In the genomic region with DNA sequence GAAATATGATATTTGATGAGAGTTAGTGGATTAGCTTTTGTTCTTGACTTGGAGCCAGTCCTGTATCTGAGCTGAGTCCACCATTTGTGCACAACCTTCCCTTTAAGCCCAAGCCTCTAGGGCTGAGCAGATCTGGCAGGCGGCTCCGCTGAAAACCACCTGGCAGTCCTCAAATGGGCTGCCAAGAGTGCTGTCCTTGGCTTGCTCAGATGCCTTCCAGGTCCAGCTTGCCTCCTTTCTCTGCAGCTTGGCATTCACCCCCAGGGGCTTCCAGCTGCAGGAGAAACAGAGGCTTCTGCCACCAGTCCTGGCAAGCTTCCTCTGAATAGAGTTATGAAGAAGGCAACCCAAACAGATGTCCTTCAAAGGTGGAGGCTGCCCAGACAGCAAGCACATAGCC, we compare ENCODE assay signal across 20 cellular contexts.
"Had no signal": no experiment of that assay in that cellular context is flagged by ENCODE, and none has a peak within 500 bp of the region (broad histone marks: within the 10 kb centered on the region; RNA-seq: fewer than 3 reads in every experiment).

No MANE protein-coding gene starts in this region.

- H3K27me3 Mint-ChIP-seq: activated naive CD8-positive, alpha-beta T cell treated with anti-CD3 and anti-CD28 coated beads, Interleukin-2, amount 50 U/mL, for 24 hours; T-helper 17 cell had no signal

- ATAC-seq: activated CD8-positive, alpha-beta T cell treated with anti-CD3 and anti-CD28 coated beads, Interleukin-2, amount 10 ng/mL, durations not matched to agents 7 days and 5 days; activated naive CD4-positive, alpha-beta T cell treated with anti-CD3 and anti-CD28 coated beads, Interleukin-2, amount 50 U/mL, for 72 hours; activated naive CD8-positive, alpha-beta T cell treated with anti-CD3 and anti-CD28 coated beads, Interleukin-2, amount 50 U/mL, for 24 hours; body of pancreas; T-helper 17 cell had no signal

- DNase-seq: activated CD4-positive, alpha-beta T cell treated with anti-CD3 and anti-CD28 coated beads, Interleukin-2, amount 50 U/mL, for 4 hours; activated CD4-positive, CD25-positive, alpha-beta regulatory T cell treated with anti-CD3 and anti-CD28 coated beads, Interleukin-2, amount 50 U/mL, for 72 hours; activated CD8-positive, alpha-beta T cell treated with anti-CD3 and anti-CD28 coated beads, Interleukin-2, amount 10 ng/mL, durations not matched to agents 7 days and 5 days; activated effector memory CD4-positive, alpha-beta T cell treated with anti-CD3 and anti-CD28 coated beads, Interleukin-2, amount 50 U/mL, for 16 hours; activated naive CD4-positive, alpha-beta T cell treated with Interleukin-2 at 50 U/mL for 16 hours; activated T-cell treated with anti-CD3 and anti-CD28 coated beads, Interleukin-2, amount 50 U/mL, for 1 hour; amniotic stem cell; central memory CD4-positive, alpha-beta T cell; NCI-H1048; NCI-H524 treated with DMSO at 0.1 percent for 48 hours; NCI-H774; NK-92 treated with Interleukin-12 subunit alpha and Interleukin-12 subunit beta, amount 100 ng/mL, for 24 hours; SIG-M5; T-helper 17 cell; T-helper 9 cell had no signal

- H3K4me3 Mint-ChIP-seq: activated CD8-positive, alpha-beta T cell treated with anti-CD3 and anti-CD28 coated beads, Interleukin-2, amount 10 ng/mL, durations not matched to agents 7 days and 5 days; activated naive CD8-positive, alpha-beta T cell treated with anti-CD3 and anti-CD28 coated beads, Interleukin-2, amount 50 U/mL, for 24 hours; activated T-helper 1 cell treated with anti-CD3 and anti-CD28 coated beads, Interleukin-12 subunit alpha, Interleukin-12 subunit beta, Interleukin-2, Interleukin-4 antibody, amounts not matched to agents 30 ng/mL and 10 ng/mL and 1 ng/mL, durations not matched to agents 14 hours and 24 hours and 36 hours; T-helper 17 cell; WTC11 had no signal

- H3K9me3 Mint-ChIP-seq: activated naive CD8-positive, alpha-beta T cell treated with anti-CD3 and anti-CD28 coated beads, Interleukin-2, amount 50 U/mL, for 24 hours; activated T-helper 1 cell treated with anti-CD3 and anti-CD28 coated beads, Interleukin-12 subunit alpha, Interleukin-12 subunit beta, Interleukin-2, Interleukin-4 antibody, amounts not matched to agents 30 ng/mL and 10 ng/mL and 1 ng/mL, durations not matched to agents 14 hours and 24 hours and 36 hours; WTC11 had no signal

- H3K27ac Mint-ChIP-seq: activated CD8-positive, alpha-beta T cell treated with anti-CD3 and anti-CD28 coated beads, Interleukin-2, amount 10 ng/mL, durations not matched to agents 7 days and 5 days; activated naive CD4-positive, alpha-beta T cell treated with anti-CD3 and anti-CD28 coated beads, Interleukin-2, amount 50 U/mL, for 72 hours; activated naive CD8-positive, alpha-beta T cell treated with anti-CD3 and anti-CD28 coated beads, Interleukin-2, amount 50 U/mL, for 24 hours; activated T-helper 1 cell treated with anti-CD3 and anti-CD28 coated beads, Interleukin-12 subunit alpha, Interleukin-12 subunit beta, Interleukin-2, Interleukin-4 antibody, amounts not matched to agents 30 ng/mL and 10 ng/mL and 1 ng/mL, durations not matched to agents 14 hours and 24 hours and 36 hours; T-helper 17 cell; WTC11 had no signal

- H3K4me1 Mint-ChIP-seq: activated naive CD8-positive, alpha-beta T cell treated with anti-CD3 and anti-CD28 coated beads, Interleukin-2, amount 50 U/mL, for 24 hours; T-helper 17 cell had no signal
